In the genomic region with DNA sequence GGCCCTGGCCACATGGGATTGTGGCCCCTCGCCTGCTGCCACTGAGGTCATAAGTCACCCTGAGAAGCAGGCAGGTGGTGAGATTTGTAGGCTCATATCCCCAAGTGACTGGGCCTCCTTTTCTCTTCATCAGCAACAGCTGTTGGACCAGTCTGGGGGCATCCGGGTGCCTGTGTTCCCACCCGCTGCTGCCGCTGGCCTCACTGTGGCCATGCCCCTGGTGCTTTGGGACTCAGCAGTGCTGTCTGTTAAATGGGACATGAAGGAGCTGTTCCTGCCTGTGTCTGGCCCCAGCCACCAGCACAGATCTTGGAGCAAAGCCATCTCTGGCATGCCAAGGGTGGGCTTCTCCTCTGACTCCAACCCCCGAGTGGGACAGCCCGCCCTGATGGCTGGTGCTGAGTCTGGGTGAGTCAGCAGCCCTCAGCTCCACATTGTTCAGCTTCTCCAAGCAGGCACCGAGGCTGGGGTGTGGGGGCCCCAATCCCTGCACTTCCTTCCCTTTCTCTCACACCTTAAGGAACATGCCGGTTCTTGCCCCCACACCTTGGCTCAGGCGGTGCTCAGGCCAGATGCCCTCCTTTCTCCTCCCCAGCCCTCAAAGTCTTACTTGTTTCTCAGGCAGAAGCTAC, we compare ENCODE assay signal across 1 cellular context.
TF ChIP-seq lines count a peak whose summit lies in the region.

No MANE protein-coding gene starts in this region.

TF ChIP-seq in H1, 55 proteins besides CTCF, POLR2A, EP300 and RAD21:
- TF ChIP-seq KDM4A (IDR thresholded peaks at IDR 0.05; ENCODE audit: low read depth, low read length, severe bottlenecking) = no peak
- TF ChIP-seq MAFK (IDR thresholded peaks at IDR 0.05; ENCODE audit: low read depth, low read length) = no peak
- TF ChIP-seq YY1 (IDR thresholded peaks at IDR 0.05; ENCODE audit: low read depth, low read length) = no peak
- TF ChIP-seq EGR1 (IDR thresholded peaks at IDR 0.05; ENCODE audit: borderline replicate concordance, low read depth, low read length) = no peak
- TF ChIP-seq FOSL1 (IDR thresholded peaks at IDR 0.05; ENCODE audit: insufficient read depth, low read depth, low read length) = no peak
- TF ChIP-seq, protein P1, sequence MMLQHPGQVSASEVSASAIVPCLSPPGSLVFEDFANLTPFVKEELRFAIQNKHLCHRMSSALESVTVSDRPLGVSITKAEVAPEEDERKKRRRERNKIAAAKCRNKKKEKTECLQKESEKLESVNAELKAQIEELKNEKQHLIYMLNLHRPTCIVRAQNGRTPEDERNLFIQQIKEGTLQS (IDR thresholded peaks at IDR 0.05; ENCODE audit: insufficient read depth, low read depth, low read length) = no peak
